Comparison of ENCODE assay signal across 11 cellular contexts in the genomic region with DNA sequence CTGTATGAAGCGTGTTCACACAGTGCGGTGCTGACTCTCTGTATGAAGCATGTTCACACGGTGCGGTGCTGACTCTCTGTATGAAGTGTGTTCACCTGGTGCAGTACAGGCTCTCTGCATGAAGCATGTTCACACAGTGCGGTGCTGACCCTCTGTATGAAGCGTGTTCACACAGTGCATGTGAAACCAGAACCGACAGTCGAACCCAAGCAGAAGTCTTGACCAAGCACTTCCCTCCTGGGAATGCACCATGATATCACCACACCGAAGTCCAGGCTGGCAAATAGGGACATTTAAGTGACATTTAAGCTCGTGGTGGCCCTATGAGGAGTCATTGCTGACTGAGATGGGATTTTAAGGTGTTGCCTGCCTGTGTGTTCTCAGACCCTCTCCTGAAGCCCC. TPM values are rescaled to one million over a fixed set of nuclear protein-coding genes. Genes with fewer than 3 reads are reported as not detected.
DNase-seq lines count a peak whose midpoint lies in the region; ATAC-seq and TF ChIP-seq lines count a peak whose summit lies in the region.
"Had no signal": no experiment of that assay in that cellular context is flagged by ENCODE, and none has a peak within 500 bp of the region (broad histone marks: within the 10 kb centered on the region; RNA-seq: fewer than 3 reads in every experiment).

No MANE protein-coding gene starts in this region.

- no peaks in the 10 kb centered on the region for H3K27me3 Mint-ChIP-seq in Calu3 (ENCODE audit: unreplicated experiment)
- H3K27me3 Mint-ChIP-seq in activated T-helper 17 cell treated with anti-CD3 and anti-CD28 coated beads, Interleukin-2, amount 50 U/mL, for 72 hours: no peaks in the 10 kb centered on the region

- H4K20me1 ChIP-seq in hepatocyte (ENCODE audit: insufficient read depth, poor library complexity, severe bottlenecking): no peaks in the 10 kb centered on the region

- H3K4me3 Mint-ChIP-seq in Calu3 (ENCODE audit: low read depth, unreplicated experiment): peak overlapping the region; percentile 37
- peak overlapping the region; percentile 85 for H3K4me3 Mint-ChIP-seq in activated T-helper 17 cell treated with anti-CD3 and anti-CD28 coated beads, Interleukin-2, amount 50 U/mL, for 72 hours

- TF ChIP-seq CTCF in Calu3 (IDR thresholded peaks at IDR 0.05; ENCODE audit: unreplicated experiment): no peak
- TF ChIP-seq CTCF in hepatocyte (IDR thresholded peaks at IDR 0.05; ENCODE audit: poor library complexity): no peak

- H3K36me3 ChIP-seq in ACC112 (ENCODE audit: insufficient read depth, low read length) (no peaks in the 10 kb centered on the region), mesodermal cell (ENCODE audit: control insufficient read depth, insufficient read depth, low read length) (no peaks in the 10 kb centered on the region), hepatocyte (replicated peaks; ENCODE audit: insufficient read depth, low read depth) (no peaks in the 10 kb centered on the region)
- H3K36me3 ChIP-seq: heart right ventricle had no signal

- H3K79me2 ChIP-seq in ACC112 (ENCODE audit: control insufficient read depth, insufficient read depth, low read length, unreplicated experiment) (no peaks in the 10 kb centered on the region), hepatocyte (no peaks in the 10 kb centered on the region)
- H3K79me2 ChIP-seq: parathyroid adenoma had no signal

- intact Hi-C loops in Calu3 (cut with micrococcal nuclease; ENCODE audit: unreplicated experiment): no loop called here

- peaks cover 45% of the 10 kb centered on the region for H3K4me1 Mint-ChIP-seq in Calu3 (ENCODE audit: low read depth, unreplicated experiment)
- H3K4me1 Mint-ChIP-seq in activated T-helper 17 cell treated with anti-CD3 and anti-CD28 coated beads, Interleukin-2, amount 50 U/mL, for 72 hours: peaks cover 45% of the 10 kb centered on the region

- H3K9me3 ChIP-seq in mesodermal cell (ENCODE audit: control insufficient read depth, low read length) (no peaks in the 10 kb centered on the region), hepatocyte (ENCODE audit: low read depth) (no peaks in the 10 kb centered on the region)
- H3K9me3 ChIP-seq: heart right ventricle had no signal

- ATAC-seq in activated T-helper 17 cell treated with anti-CD3 and anti-CD28 coated beads, Interleukin-2, amount 50 U/mL, for 72 hours (replicated peaks): no peak
- ATAC-seq in GM21723 (IDR thresholded peaks at IDR 0.05; ENCODE audit: unreplicated experiment): no peak
- ATAC-seq: SK-N-SH treated with all-trans-retinoic acid at 6 μM for 48 hours had no signal

- H3K4me1 ChIP-seq in ACC112 (ENCODE audit: control insufficient read depth, insufficient read depth, low read length, unreplicated experiment) (peaks cover 39% of the 10 kb centered on the region), mesodermal cell (ENCODE audit: control insufficient read depth, insufficient read depth, low read length, poor library complexity, severe bottlenecking) (peaks cover 54% of the 10 kb centered on the region), hepatocyte (ENCODE audit: insufficient read depth) (peaks cover 17% of the 10 kb centered on the region)

- H3K4me3 ChIP-seq in ACC112 (ENCODE audit: low read depth, low read length) (no peak overlapping the region), mesodermal cell (ENCODE audit: extremely low read depth, insufficient read depth, low read length, poor library complexity, severe bottlenecking) (no peak overlapping the region), hepatocyte (no peak overlapping the region)

- H3K9me3 Mint-ChIP-seq in Calu3 (ENCODE audit: low read depth, unreplicated experiment): no peaks in the 10 kb centered on the region
- peaks cover 4% of the 10 kb centered on the region for H3K9me3 Mint-ChIP-seq in activated T-helper 17 cell treated with anti-CD3 and anti-CD28 coated beads, Interleukin-2, amount 50 U/mL, for 72 hours

- no peak for DNase-seq in Calu3
- no peak for DNase-seq in hepatocyte (ENCODE audit: low spot score)
- DNase-seq in NCI-H2227 (lab: John Stamatoyannopoulos, UW; ENCODE audit: unreplicated experiment): no peak
- no peak for DNase-seq in anterior cingulate cortex (lab: John Stamatoyannopoulos, UW)
- DNase-seq: heart right ventricle had no signal

- H3K27ac ChIP-seq in ACC112 (ENCODE audit: low read depth, low read length) (peak overlapping the region; percentile 99), mesodermal cell (ENCODE audit: low read depth, low read length, severe bottlenecking) (peak overlapping the region; percentile 98), hepatocyte (no peak overlapping the region)

- H2AFZ ChIP-seq in ACC112 (ENCODE audit: low read length, unreplicated experiment) (no peak overlapping the region), hepatocyte (no peak overlapping the region)

- H3K4me2 ChIP-seq in hepatocyte: no peak overlapping the region

- no peaks in the 10 kb centered on the region for H3K9me2 ChIP-seq in hepatocyte (replicated peaks; ENCODE audit: insufficient read depth)

- peak overlapping the region; percentile 97 for H3K27ac Mint-ChIP-seq in Calu3 (ENCODE audit: unreplicated experiment)
- peak overlapping the region; percentile 91 for H3K27ac Mint-ChIP-seq in activated T-helper 17 cell treated with anti-CD3 and anti-CD28 coated beads, Interleukin-2, amount 50 U/mL, for 72 hours

- H3K36me3 Mint-ChIP-seq in Calu3 (ENCODE audit: insufficient read depth, unreplicated experiment): peaks cover 25% of the 10 kb centered on the region
- peaks cover 11% of the 10 kb centered on the region for H3K36me3 Mint-ChIP-seq in activated T-helper 17 cell treated with anti-CD3 and anti-CD28 coated beads, Interleukin-2, amount 50 U/mL, for 72 hours (ENCODE audit: low read depth)

- H3K27me3 ChIP-seq in ACC112 (ENCODE audit: insufficient read depth, low read length) (no peaks in the 10 kb centered on the region), hepatocyte (no peaks in the 10 kb centered on the region)
- H3K27me3 ChIP-seq: heart right ventricle had no signal

- WGBS in mesodermal cell (ENCODE audit: insufficient coverage in 2 of 2), 2 experiments: 85 to 92% methylated on average over 8 to 10 of the region's 10 CpGs
- WGBS in hepatocyte (ENCODE audit: low lambda C conversion rate, missing lambda C conversion rate): 90% methylated on average over 10 of the region's 10 CpGs

- CTCF ChIA-PET in Calu3 (lab: Charles Lee): no interaction called here

- BruUV-seq in Calu3 (replicated peaks; lab: Mats Ljungman, UMichigan): no TSS peak

RNA-seq across cellular contexts. Expression of gene SERPINB1, which starts 11.3 kb away (rescaled TPM):
- total RNA-seq in Calu3 (2022) (56.3 and 78.5 TPM in 2 replicates), hepatocyte (48.6 and 57.0 TPM in 2 replicates)
- 10 to 100 TPM; 33.4 to 67.8 TPM for total RNA-seq in activated T-helper 17 cell treated with anti-CD3 and anti-CD28 coated beads, Interleukin-2, amount 50 U/mL, for 72 hours
- 26.2 TPM for polyA plus RNA-seq in mesodermal cell (2013, experiment 1 of 2)
- 29.6 TPM for polyA plus RNA-seq in mesodermal cell (2013, experiment 2 of 2)
- polyA plus RNA-seq in hepatocyte: 45.9 and 56.5 TPM in 2 replicates

RNA-seq across cellular contexts. Expression of gene SERPINB9, which starts 50.2 kb away (rescaled TPM):
- total RNA-seq in Calu3 (2022) (17.2 and 22.9 TPM in 2 replicates), hepatocyte (37.2 and 51.1 TPM in 2 replicates)
- 10 to 100 TPM; 11.2 to 66.1 TPM for total RNA-seq in activated T-helper 17 cell treated with anti-CD3 and anti-CD28 coated beads, Interleukin-2, amount 50 U/mL, for 72 hours
- 66.1 TPM for polyA plus RNA-seq in mesodermal cell (2013, experiment 1 of 2)
- 65.9 TPM for polyA plus RNA-seq in mesodermal cell (2013, experiment 2 of 2)
- 60.5 and 70.0 TPM in 2 replicates for polyA plus RNA-seq in hepatocyte
